Comparison of ENCODE assay signal across 1 cellular context in genomic region chr2:8681786-8682692, GRCh38.
TF ChIP-seq lines count a peak whose summit lies in the region.

ID2 (plus strand) TSS chr2:8682056; CDS start chr2:8682166, 110 bp downstream.

TF ChIP-seq in HepG2, 621 proteins besides CTCF, POLR2A, EP300 and RAD21 (continued from another document and continues in another):
- TF ChIP-seq ZNF407 (CRISPR knock-in tag; IDR thresholded peaks at IDR 0.05; ENCODE audit: not compliant biosample characterization) (peak; percentile 78), ZNF281 (CRISPR knock-in tag; IDR thresholded peaks at IDR 0.05; ENCODE audit: borderline replicate concordance) (peak; percentile 34; the same call in 1 of the 2 replicates), THRA (CRISPR knock-in tag; IDR thresholded peaks at IDR 0.05; ENCODE audit: borderline replicate concordance) (peak; percentile 83; the same call in 1 of the 2 replicates), ETV5 (CRISPR knock-in tag; IDR thresholded peaks at IDR 0.05; ENCODE audit: borderline replicate concordance) (peak; percentile 49; the same call in 1 of the 2 replicates), TP53 (CRISPR knock-in tag; conservative IDR thresholded peaks at IDR 0.05) (peak; percentile 75; the same call in 1 of the 2 replicates), ZNF674 (CRISPR knock-in tag; IDR thresholded peaks at IDR 0.05; ENCODE audit: low read depth) (peak; percentile 77; the same call in 1 of the 2 replicates), SNRNP70 (IDR thresholded peaks at IDR 0.05; ENCODE audit: low read depth, low read length) (no peak), TFDP2 (CRISPR knock-in tag; IDR thresholded peaks at IDR 0.05) (peak; percentile 51; the same call in 1 of the 2 replicates), MXD3 (CRISPR knock-in tag; IDR thresholded peaks at IDR 0.05) (peak; percentile 98), ONECUT2 (CRISPR knock-in tag; IDR thresholded peaks at IDR 0.05) (0 out of 2 replicates have a peak, but pooled peaks have one; percentile 57), ZZZ3 (CRISPR knock-in tag; IDR thresholded peaks at IDR 0.05; ENCODE audit: borderline replicate concordance) (no peak; the same call in 1 of the 2 replicates), ZNF782 (CRISPR knock-in tag; IDR thresholded peaks at IDR 0.05; ENCODE audit: borderline replicate concordance) (peak; percentile 97), ZC3H4 (CRISPR knock-in tag; IDR thresholded peaks at IDR 0.05; ENCODE audit: borderline replicate concordance) (peak; percentile 77; the same call in 1 of the 2 replicates), AKAP8 (CRISPR knock-in tag; IDR thresholded peaks at IDR 0.05) (0 out of 2 replicates have a peak, but pooled peaks have one; percentile 77), ZNF484 (CRISPR knock-in tag; IDR thresholded peaks at IDR 0.05; ENCODE audit: borderline replicate concordance, low read depth) (no peak), SIX1 (CRISPR knock-in tag; IDR thresholded peaks at IDR 0.05; ENCODE audit: borderline replicate concordance) (peak; percentile 73), HOXA9 (CRISPR knock-in tag; IDR thresholded peaks at IDR 0.05; ENCODE audit: borderline replicate concordance) (no peak; the same call in 1 of the 2 replicates), DR1 (CRISPR knock-in tag; IDR thresholded peaks at IDR 0.05) (peak; percentile 99), TOE1 (CRISPR knock-in tag; IDR thresholded peaks at IDR 0.05) (0 out of 2 replicates have a peak, but pooled peaks have one; percentile 43), SAP130 (CRISPR knock-in tag; IDR thresholded peaks at IDR 0.05; ENCODE audit: low read depth) (peak; percentile 99), ZNF382 (CRISPR knock-in tag; IDR thresholded peaks at IDR 0.05; ENCODE audit: borderline replicate concordance) (no peak), TERF1 (CRISPR knock-in tag; IDR thresholded peaks at IDR 0.05) (no peak), HDAC2 (CRISPR knock-in tag; IDR thresholded peaks at IDR 0.05) (peak; percentile 77), ZBTB21 (CRISPR knock-in tag; IDR thresholded peaks at IDR 0.05) (peak; percentile 33; the same call in 1 of the 2 replicates), CC2D1A (CRISPR knock-in tag; IDR thresholded peaks at IDR 0.05) (peak; percentile 97; the same call in 1 of the 2 replicates), ADNP (CRISPR knock-in tag; IDR thresholded peaks at IDR 0.05) (no peak), ZNF547 (CRISPR knock-in tag; IDR thresholded peaks at IDR 0.05) (peak; percentile 92), KLF16 (CRISPR knock-in tag; IDR thresholded peaks at IDR 0.05) (peak; percentile 79 to 97; a peak in 2 of 4 replicates), HIC2 (CRISPR knock-in tag; IDR thresholded peaks at IDR 0.05; ENCODE audit: low read depth) (peak; percentile 60), ZNF232 (CRISPR knock-in tag; IDR thresholded peaks at IDR 0.05; ENCODE audit: borderline replicate concordance) (peak; percentile 93; the same call in 1 of the 2 replicates), KDM3A (CRISPR knock-in tag; IDR thresholded peaks at IDR 0.05; ENCODE audit: low read depth) (peak; percentile 98), KMT2A (CRISPR knock-in tag; IDR thresholded peaks at IDR 0.05) (peak; percentile 87), TRIM24 (CRISPR knock-in tag; IDR thresholded peaks at IDR 0.05) (no peak), MZF1 (CRISPR knock-in tag; IDR thresholded peaks at IDR 0.05; ENCODE audit: borderline replicate concordance) (no peak), ARID4A (CRISPR knock-in tag; IDR thresholded peaks at IDR 0.05; ENCODE audit: borderline replicate concordance) (peak; percentile 94), ZNF274 (CRISPR knock-in tag; IDR thresholded peaks at IDR 0.05) (peak; percentile 86), STAG1 (CRISPR knock-in tag; IDR thresholded peaks at IDR 0.05) (peak; percentile 62)
